In the genomic region with DNA sequence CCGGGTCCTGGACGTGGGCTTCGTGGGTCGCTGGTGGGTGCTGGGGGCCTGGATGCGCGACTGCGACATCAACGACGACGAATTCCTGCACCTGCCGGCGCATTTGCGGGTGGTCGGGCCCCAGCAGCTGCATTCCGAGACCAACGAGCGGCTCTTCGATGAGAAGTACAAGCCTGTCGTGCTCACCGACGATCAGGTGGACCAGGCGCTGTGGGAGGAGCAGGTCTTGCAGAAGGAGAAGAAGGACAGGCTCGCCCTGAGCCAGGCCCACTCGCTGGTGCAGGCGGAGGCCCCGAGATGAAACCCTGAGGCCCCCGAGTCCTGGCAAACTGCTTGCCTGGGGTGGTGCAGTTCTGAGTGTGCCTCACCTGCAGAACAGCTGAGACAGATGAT, we compare ENCODE assay signal across 8 cellular contexts. TPM values are rescaled to one million over a fixed set of nuclear protein-coding genes. Genes with fewer than 3 reads are reported as not detected.
A peak's percentile ranks its signal among the peaks of the same experiment; 100 is the strongest.
DNase-seq lines count a peak whose midpoint lies in the region; ATAC-seq and TF ChIP-seq lines count a peak whose summit lies in the region.

No MANE protein-coding gene starts in this region.

- no peak for ATAC-seq in activated CD8-positive, alpha-beta memory T cell treated with anti-CD3 and anti-CD28 coated beads, Interleukin-2, amount 10 ng/mL, durations not matched to agents 7 days and 5 days
- no peak for ATAC-seq in activated naive CD8-positive, alpha-beta T cell treated with anti-CD3 and anti-CD28 coated beads, Interleukin-2, amount 50 U/mL, for 24 hours
- ATAC-seq in left lobe of liver (peak; percentile 7), GM18873 (IDR thresholded peaks at IDR 0.05; ENCODE audit: low FRiP score, unreplicated experiment) (no peak)

- no peaks in the 10 kb centered on the region for H3K27me3 Mint-ChIP-seq in activated CD8-positive, alpha-beta memory T cell treated with anti-CD3 and anti-CD28 coated beads, Interleukin-2, amount 10 ng/mL, durations not matched to agents 7 days and 5 days
- peaks cover 2% of the 10 kb centered on the region for H3K27me3 Mint-ChIP-seq in activated naive CD8-positive, alpha-beta T cell treated with anti-CD3 and anti-CD28 coated beads, Interleukin-2, amount 50 U/mL, for 24 hours

- peak overlapping the region; percentile 69 for H3K27ac Mint-ChIP-seq in activated CD8-positive, alpha-beta memory T cell treated with anti-CD3 and anti-CD28 coated beads, Interleukin-2, amount 10 ng/mL, durations not matched to agents 7 days and 5 days
- no peak overlapping the region for H3K27ac Mint-ChIP-seq in activated naive CD8-positive, alpha-beta T cell treated with anti-CD3 and anti-CD28 coated beads, Interleukin-2, amount 50 U/mL, for 24 hours

- intact Hi-C loops in tibial artery (cut with DNase I; ENCODE audit: low total_unique reads), result loop anchor here (5.0 kb wide), 1 partner anchor 57 kb away; the partner anchor contains the start of gene CARM1

- peak overlapping the region; percentile 90 to 93 for H3K27ac ChIP-seq in tibial artery

- peak overlapping the region; percentile 86 for H3K4me3 Mint-ChIP-seq in activated CD8-positive, alpha-beta memory T cell treated with anti-CD3 and anti-CD28 coated beads, Interleukin-2, amount 10 ng/mL, durations not matched to agents 7 days and 5 days
- H3K4me3 Mint-ChIP-seq in activated naive CD8-positive, alpha-beta T cell treated with anti-CD3 and anti-CD28 coated beads, Interleukin-2, amount 50 U/mL, for 24 hours, result peak overlapping the region; percentile 87

- DNase-seq in activated CD8-positive, alpha-beta memory T cell treated with anti-CD3 and anti-CD28 coated beads, Interleukin-2, amount 10 ng/mL, durations not matched to agents 7 days and 5 days, result no peak
- no peak for DNase-seq in activated CD8-positive, alpha-beta memory T cell treated with anti-CD3 and anti-CD28 coated beads, Interleukin-2, amount 50 U/mL, for 48 hours
- DNase-seq in activated naive CD8-positive, alpha-beta T cell treated with anti-CD3 and anti-CD28 coated beads, Interleukin-2, amount 50 U/mL, for 24 hours, result no peak
- DNase-seq in left lobe of liver (ENCODE audit: low spot score) (no peak), tibial artery (no peak), putamen (ENCODE audit: low spot score) (no peak), cerebellum (ENCODE audit: low spot score) (no peak)

- H3K27me3 ChIP-seq in tibial artery, result no peaks in the 10 kb centered on the region

- peak overlapping the region; percentile 100 for H3K4me3 ChIP-seq in tibial artery

- peaks cover 0 to 35% (median 24%) of the 10 kb centered on the region in 4 donors for H3K4me1 ChIP-seq in tibial artery

- CTCF ChIA-PET in activated CD8-positive, alpha-beta memory T cell treated with anti-CD3 and anti-CD28 coated beads, Interleukin-2, amount 10 ng/mL, durations not matched to agents 7 days and 5 days (lab: Charles Lee), result interaction anchor here (0.9 to 3.5 kb wide), 2 partner anchors 11 to 13 kb away, joined by 3 to 26 read pairs; no protein-coding TSS in a partner anchor

- H3K36me3 Mint-ChIP-seq in activated CD8-positive, alpha-beta memory T cell treated with anti-CD3 and anti-CD28 coated beads, Interleukin-2, amount 10 ng/mL, durations not matched to agents 7 days and 5 days, result peaks cover 8% of the 10 kb centered on the region
- H3K36me3 Mint-ChIP-seq in activated naive CD8-positive, alpha-beta T cell treated with anti-CD3 and anti-CD28 coated beads, Interleukin-2, amount 50 U/mL, for 24 hours (ENCODE audit: low read depth), result peaks cover 2% of the 10 kb centered on the region

- no peaks in the 10 kb centered on the region for H3K9me3 Mint-ChIP-seq in activated CD8-positive, alpha-beta memory T cell treated with anti-CD3 and anti-CD28 coated beads, Interleukin-2, amount 10 ng/mL, durations not matched to agents 7 days and 5 days (ENCODE audit: low read depth)
- H3K9me3 Mint-ChIP-seq in activated naive CD8-positive, alpha-beta T cell treated with anti-CD3 and anti-CD28 coated beads, Interleukin-2, amount 50 U/mL, for 24 hours, result no peaks in the 10 kb centered on the region

- no peaks in the 10 kb centered on the region for H3K9me3 ChIP-seq in tibial artery

- H3K36me3 ChIP-seq in tibial artery, result peaks cover 0 to 39% (median 19%) of the 10 kb centered on the region in 3 donors

- TF ChIP-seq CTCF in tibial artery (IDR thresholded peaks at IDR 0.05), result no peak

- H3K4me1 Mint-ChIP-seq in activated CD8-positive, alpha-beta memory T cell treated with anti-CD3 and anti-CD28 coated beads, Interleukin-2, amount 10 ng/mL, durations not matched to agents 7 days and 5 days, result peaks cover 25% of the 10 kb centered on the region
- peaks cover 24% of the 10 kb centered on the region for H3K4me1 Mint-ChIP-seq in activated naive CD8-positive, alpha-beta T cell treated with anti-CD3 and anti-CD28 coated beads, Interleukin-2, amount 50 U/mL, for 24 hours

RNA-seq across cellular contexts. Expression of gene TIMM29, which starts 0.8 kb away (rescaled TPM):
- total RNA-seq in activated CD8-positive, alpha-beta memory T cell treated with anti-CD3 and anti-CD28 coated beads, Interleukin-2, amount 10 ng/mL, durations not matched to agents 7 days and 5 days, result 10 to 100 TPM; 25.2 to 28.5 TPM
- 17.2 TPM for total RNA-seq in left lobe of liver
- total RNA-seq in cerebellum, result 18.7 TPM

RNA-seq across cellular contexts. Expression of gene YIPF2, which starts 1.0 kb away (rescaled TPM):
- total RNA-seq in activated CD8-positive, alpha-beta memory T cell treated with anti-CD3 and anti-CD28 coated beads, Interleukin-2, amount 10 ng/mL, durations not matched to agents 7 days and 5 days, result 10 to 100 TPM; 21.7 to 27.3 TPM
- 27.9 TPM for total RNA-seq in left lobe of liver
- 30.0 TPM for total RNA-seq in cerebellum

RNA-seq across cellular contexts. Expression of gene SMARCA4, which starts 31.4 kb away (rescaled TPM):
- 100 to 1,000 TPM; 107 to 114 TPM for total RNA-seq in activated CD8-positive, alpha-beta memory T cell treated with anti-CD3 and anti-CD28 coated beads, Interleukin-2, amount 10 ng/mL, durations not matched to agents 7 days and 5 days
- total RNA-seq in left lobe of liver, result 29.6 TPM
- 118 TPM for total RNA-seq in cerebellum

RNA-seq across cellular contexts. Expression of gene CARM1, which starts 58.0 kb away (rescaled TPM):
- total RNA-seq in activated CD8-positive, alpha-beta memory T cell treated with anti-CD3 and anti-CD28 coated beads, Interleukin-2, amount 10 ng/mL, durations not matched to agents 7 days and 5 days, result 10 to 100 TPM; 38.5 to 48.1 TPM
- 16.5 TPM for total RNA-seq in left lobe of liver
- total RNA-seq in cerebellum, result 26.0 TPM
